In the genomic region with DNA sequence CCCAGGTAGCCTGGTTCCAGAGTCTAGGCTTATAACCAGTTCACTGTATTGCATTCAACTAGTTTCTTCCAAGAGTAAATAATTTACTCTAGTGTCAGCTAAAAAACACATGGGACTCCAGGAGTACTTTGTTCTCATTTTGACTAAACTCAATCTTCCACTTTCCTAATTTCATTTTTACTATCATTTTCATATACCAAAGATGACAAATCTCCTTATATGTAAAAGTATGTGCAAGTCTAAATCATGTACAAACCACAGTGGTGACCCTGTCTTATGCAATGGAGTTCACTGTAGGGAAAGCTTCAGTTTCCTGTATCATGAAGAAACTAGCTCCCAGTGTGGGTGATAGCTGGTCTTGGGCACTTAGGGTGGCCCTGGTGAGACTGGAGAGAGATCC, we compare ENCODE assay signal across 12 cellular contexts.
A peak's percentile ranks its signal among the peaks of the same experiment; 100 is the strongest.
DNase-seq lines count a peak whose midpoint lies in the region; ATAC-seq and TF ChIP-seq lines count a peak whose summit lies in the region.
"Had no signal": no experiment of that assay in that cellular context is flagged by ENCODE, and none has a peak within 500 bp of the region (broad histone marks: within the 10 kb centered on the region; RNA-seq: fewer than 3 reads in every experiment).

No MANE protein-coding gene starts in this region.

- H3K27me3 Mint-ChIP-seq in natural killer cell treated with Interleukin-12 subunit alpha and Interleukin-12 subunit beta and Interleukin-15 and Interleukin-18, amount 100 ng/mL, for 72 hours, result peaks cover 21 to 35% of the 10 kb centered on the region in 2 donors
- H3K27me3 Mint-ChIP-seq in natural killer cell (ENCODE audit: low read depth in 2 of 2), result peaks cover 6 to 32% of the 10 kb centered on the region in 2 donors

- DNase-seq in natural killer cell treated with Interleukin-12 subunit alpha and Interleukin-12 subunit beta and Interleukin-15 and Interleukin-18, amount 100 ng/mL, for 72 hours (ENCODE audit: low spot score), result no peak
- DNase-seq in natural killer cell (no peak), hippocampal formation (lab: John Stamatoyannopoulos, UW) (no peak), heart left ventricle (no peak)
- DNase-seq in stimulated activated effector memory CD8-positive, alpha-beta T cell treated with anti-CD3 and anti-CD28 coated beads, Interleukin-12 subunit alpha, Interleukin-12 subunit beta, amount 100 ng/mL, for 72 hours (ENCODE audit: low spot score in 2 of 2), result no peak
- DNase-seq: activated T-cell treated with anti-CD3 and anti-CD28 coated beads for 4 hours, small intestine had no signal

- TF ChIP-seq POLR2A in heart left ventricle (IDR thresholded peaks at IDR 0.05), result no peak

- TF ChIP-seq CTCF in natural killer cell (IDR thresholded peaks at IDR 0.05) (no peak), heart left ventricle (IDR thresholded peaks at IDR 0.05) (no peak)

- intact Hi-C loops in natural killer cell (cut with micrococcal nuclease) (no loop called here), heart left ventricle (cut with DNase I) (no loop called here)

- no peak overlapping the region for H3K27ac ChIP-seq in heart left ventricle
- H3K27ac ChIP-seq: KMS-11 had no signal

- H3K4me3 Mint-ChIP-seq in natural killer cell treated with Interleukin-12 subunit alpha and Interleukin-12 subunit beta and Interleukin-15 and Interleukin-18, amount 100 ng/mL, for 72 hours, result no peak overlapping the region
- no peak overlapping the region for H3K4me3 Mint-ChIP-seq in natural killer cell
- H3K4me3 Mint-ChIP-seq in stimulated activated effector memory CD8-positive, alpha-beta T cell treated with anti-CD3 and anti-CD28 coated beads, Interleukin-12 subunit alpha, Interleukin-12 subunit beta, amount 100 ng/mL, for 72 hours, result no peak overlapping the region
- H3K4me3 Mint-ChIP-seq: nephron had no signal

- H3K4me3 ChIP-seq in heart left ventricle, result no peak overlapping the region

- no peaks in the 10 kb centered on the region for H3K4me1 ChIP-seq in heart left ventricle

- no peaks in the 10 kb centered on the region for H3K9me3 ChIP-seq in heart left ventricle

- peak; percentile 84 to 91 for ATAC-seq in natural killer cell treated with Interleukin-12 subunit alpha and Interleukin-12 subunit beta and Interleukin-15 and Interleukin-18, amount 100 ng/mL, for 72 hours
- no peak for ATAC-seq in natural killer cell
- peak; percentile 95 for ATAC-seq in GM21723 (IDR thresholded peaks at IDR 0.05; ENCODE audit: unreplicated experiment)
- ATAC-seq in HG03139 (IDR thresholded peaks at IDR 0.05; ENCODE audit: unreplicated experiment), result peak; percentile 66
- ATAC-seq in stimulated activated effector memory CD8-positive, alpha-beta T cell treated with anti-CD3 and anti-CD28 coated beads, Interleukin-12 subunit alpha, Interleukin-12 subunit beta, amount 100 ng/mL, for 72 hours, result peak; percentile 55
- ATAC-seq in heart left ventricle, result no peak
- no peak for ATAC-seq in GM19324 (IDR thresholded peaks at IDR 0.05; ENCODE audit: low FRiP score, unreplicated experiment)

- no peaks in the 10 kb centered on the region for H3K36me3 ChIP-seq in heart left ventricle

- peak overlapping the region in 1 of 2 donors; percentile 15 for H3K27ac Mint-ChIP-seq in natural killer cell treated with Interleukin-12 subunit alpha and Interleukin-12 subunit beta and Interleukin-15 and Interleukin-18, amount 100 ng/mL, for 72 hours
- no peak overlapping the region for H3K27ac Mint-ChIP-seq in natural killer cell
- H3K27ac Mint-ChIP-seq in stimulated activated effector memory CD8-positive, alpha-beta T cell treated with anti-CD3 and anti-CD28 coated beads, Interleukin-12 subunit alpha, Interleukin-12 subunit beta, amount 100 ng/mL, for 72 hours, result no peak overlapping the region
- H3K27ac Mint-ChIP-seq: nephron had no signal

- H3K36me3 Mint-ChIP-seq in natural killer cell treated with Interleukin-12 subunit alpha and Interleukin-12 subunit beta and Interleukin-15 and Interleukin-18, amount 100 ng/mL, for 72 hours, result no peaks in the 10 kb centered on the region
- no peaks in the 10 kb centered on the region for H3K36me3 Mint-ChIP-seq in natural killer cell
- H3K36me3 Mint-ChIP-seq in stimulated activated effector memory CD8-positive, alpha-beta T cell treated with anti-CD3 and anti-CD28 coated beads, Interleukin-12 subunit alpha, Interleukin-12 subunit beta, amount 100 ng/mL, for 72 hours, result no peaks in the 10 kb centered on the region

- no peaks in the 10 kb centered on the region for H3K9me3 Mint-ChIP-seq in natural killer cell treated with Interleukin-12 subunit alpha and Interleukin-12 subunit beta and Interleukin-15 and Interleukin-18, amount 100 ng/mL, for 72 hours
- no peaks in the 10 kb centered on the region for H3K9me3 Mint-ChIP-seq in natural killer cell
- no peaks in the 10 kb centered on the region for H3K9me3 Mint-ChIP-seq in stimulated activated effector memory CD8-positive, alpha-beta T cell treated with anti-CD3 and anti-CD28 coated beads, Interleukin-12 subunit alpha, Interleukin-12 subunit beta, amount 100 ng/mL, for 72 hours
- H3K9me3 Mint-ChIP-seq: nephron had no signal

- peaks cover 0 to 4% (median 0%) of the 10 kb centered on the region in 9 donors for H3K27me3 ChIP-seq in heart left ventricle

- H3K4me1 Mint-ChIP-seq in natural killer cell treated with Interleukin-12 subunit alpha and Interleukin-12 subunit beta and Interleukin-15 and Interleukin-18, amount 100 ng/mL, for 72 hours (ENCODE audit: low read depth in 2 of 2), result peaks cover 0 to 5% of the 10 kb centered on the region in 2 donors
- no peaks in the 10 kb centered on the region for H3K4me1 Mint-ChIP-seq in natural killer cell
- H3K4me1 Mint-ChIP-seq in stimulated activated effector memory CD8-positive, alpha-beta T cell treated with anti-CD3 and anti-CD28 coated beads, Interleukin-12 subunit alpha, Interleukin-12 subunit beta, amount 100 ng/mL, for 72 hours, result no peaks in the 10 kb centered on the region
- H3K4me1 Mint-ChIP-seq: nephron had no signal

Comparison
In these comparisons a context has a peak if more than half of its experiments do, and no peak if none do; other contexts are left out.
1. ATAC-seq: peak in natural killer cell treated with Interleukin-12 subunit alpha and Interleukin-12 subunit beta and Interleukin-15 and Interleukin-18, amount 100 ng/mL, for 72 hours (2 of 2), GM21723 (single experiment), HG03139 (single experiment) and stimulated activated effector memory CD8-positive, alpha-beta T cell treated with anti-CD3 and anti-CD28 coated beads, Interleukin-12 subunit alpha, Interleukin-12 subunit beta, amount 100 ng/mL, for 72 hours (single experiment); none in natural killer cell (0 of 3), heart left ventricle (0 of 4) and GM19324 (single experiment).